In the genomic region with DNA sequence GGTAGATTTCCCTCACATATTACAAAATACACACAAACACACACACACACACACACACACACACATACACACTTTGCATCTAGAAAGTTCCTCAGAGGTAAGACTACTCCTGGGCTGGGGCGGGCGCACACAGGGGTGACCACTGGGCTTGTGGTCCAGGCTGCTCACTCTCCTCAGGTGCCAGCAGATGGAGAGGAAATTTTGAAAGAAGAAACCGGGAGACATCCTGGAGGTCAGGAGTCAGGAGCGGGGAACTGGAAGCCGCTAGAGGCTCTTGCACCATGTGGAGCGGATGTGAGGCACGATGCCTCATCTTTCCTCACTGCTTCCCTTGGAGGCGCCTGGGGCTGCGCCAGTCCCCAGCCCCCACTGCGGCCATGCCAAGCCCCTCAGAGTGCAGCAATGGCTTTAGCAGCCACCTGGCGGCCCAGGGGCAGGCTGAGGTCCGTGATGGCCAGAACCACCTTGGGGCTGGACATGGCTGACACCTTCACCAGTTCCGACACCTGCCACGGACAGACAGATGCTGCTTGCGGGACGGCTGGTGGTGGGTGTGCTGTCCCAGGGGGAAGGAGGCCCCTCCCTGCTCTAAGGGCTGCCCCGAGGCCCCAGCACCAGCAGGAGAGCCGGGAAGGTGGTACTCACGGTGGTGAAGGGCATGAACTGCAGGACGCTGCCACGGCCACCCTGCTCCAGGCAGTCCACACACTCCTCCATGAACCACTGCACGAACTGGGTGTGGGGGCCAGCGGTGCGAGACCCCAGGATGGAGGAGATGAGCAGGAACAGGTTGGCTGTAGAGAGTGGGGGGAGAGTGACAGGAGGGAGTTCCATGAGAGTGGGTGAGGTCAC, we compare ENCODE assay signal across 10 cellular contexts. TPM values are rescaled to one million over a fixed set of nuclear protein-coding genes. Genes with fewer than 3 reads are reported as not detected.
DNase-seq lines count a peak whose midpoint lies in the region.
"Had no signal": no experiment of that assay in that cellular context is flagged by ENCODE, and none has a peak within 500 bp of the region (broad histone marks: within the 10 kb centered on the region; RNA-seq: fewer than 3 reads in every experiment).

No MANE protein-coding gene starts in this region.

- DNase-seq in ELR (ENCODE audit: low read depth) (peak; percentile 99), T1000 (lab: John Stamatoyannopoulos, UW) (peak; percentile 34), fibroblast of peridontal ligament (ENCODE audit: extremely low read depth) (peak; percentile 27), pulmonary artery endothelial cell (ENCODE audit: low read depth, low spot score) (peak; percentile 77), GDM1 (lab: John Stamatoyannopoulos, UW) (no peak), OCI-M2 (lab: John Stamatoyannopoulos, UW; ENCODE audit: unreplicated experiment) (no peak), hippocampal formation (lab: John Stamatoyannopoulos, UW) (no peak), RKO (ENCODE audit: low spot score) (no peak)
- DNase-seq: activated naive CD8-positive, alpha-beta T cell treated with anti-CD3 and anti-CD28 coated beads, Interleukin-2, amount 10 ng/mL, durations not matched to agents 7 days and 5 days; NCI-H1105 had no signal

RNA-seq across cellular contexts. Expression of a gene that starts 4.1 kb away (rescaled TPM):
- 0.92 and 1.8 TPM in 2 replicates for total RNA-seq in pulmonary artery endothelial cell
- total RNA-seq: activated naive CD8-positive, alpha-beta T cell treated with anti-CD3 and anti-CD28 coated beads, Interleukin-2, amount 10 ng/mL, durations not matched to agents 7 days and 5 days had no signal

RNA-seq across cellular contexts. Expression of a gene that starts 34.8 kb away (rescaled TPM):
- total RNA-seq in pulmonary artery endothelial cell: 38.7 and 71.2 TPM in 2 replicates

RNA-seq across cellular contexts. Expression of a gene that starts 38.8 kb away (rescaled TPM):
- total RNA-seq in pulmonary artery endothelial cell: 138 and 151 TPM in 2 replicates

RNA-seq across cellular contexts. Expression of a gene that starts 43.4 kb away (rescaled TPM):
- 14.2 and 26.4 TPM in 2 replicates for total RNA-seq in pulmonary artery endothelial cell

RNA-seq across cellular contexts. Expression of a gene that starts 56.6 kb away (rescaled TPM):
- total RNA-seq in pulmonary artery endothelial cell: not detected in 2 replicates

Comparison
In these comparisons a context has a peak if more than half of its experiments do, and no peak if none do; other contexts are left out.
1. DNase-seq: peak in ELR (single experiment), T1000 (single experiment), fibroblast of peridontal ligament (single experiment) and pulmonary artery endothelial cell (single experiment); none in GDM1 (single experiment), OCI-M2 (single experiment), hippocampal formation (0 of 2) and RKO (single experiment).